ENCODE assay signal across 34 cellular contexts in genomic region chr3:126572343-126572742, GRCh38. TPM values are rescaled to one million over a fixed set of nuclear protein-coding genes. Genes with fewer than 3 reads are reported as not detected.
"Had no signal": no experiment of that assay in that cellular context is flagged by ENCODE, and none has a peak within 500 bp of the region (broad histone marks: within the 10 kb centered on the region; RNA-seq: fewer than 3 reads in every experiment).

No MANE protein-coding gene starts in this region.

- H3K4me3 Mint-ChIP-seq: memory B cell; mesothelial cell of epicardium; naive B cell; natural killer cell treated with Interleukin-12 subunit alpha and Interleukin-12 subunit beta and Interleukin-15 and Interleukin-18, amount 100 ng/mL, for 72 hours; stimulated activated effector memory CD8-positive, alpha-beta T cell treated with anti-CD3 and anti-CD28 coated beads, Interleukin-12 subunit alpha, Interleukin-12 subunit beta, amount 100 ng/mL, for 72 hours; type B pancreatic cell had no signal

- DNase-seq: caudate nucleus; cerebellar nuclear complex; dorsolateral prefrontal cortex; effector CD4-positive, alpha-beta T cell; foreskin fibroblast; heart left ventricle; kidney glomerular epithelial cell; left colon; left ventricle myocardium superior; mucosa of descending colon; naive B cell; nucleus accumbens; ovary; stimulated activated CD4-positive, alpha-beta T cell treated with anti-CD3 and anti-CD28 coated beads, Interleukin-2, amount 100 ng/mL, for 24 hours; stimulated activated CD4-positive, alpha-beta T cell treated with anti-CD3 and anti-CD28 coated beads, Interleukin-4, amount 100 ng/mL, for 24 hours; stimulated activated naive CD4-positive, alpha-beta T cell treated with Interleukin-2 at 50 U/mL for 16 hours; stomach; thyroid gland had no signal

- H3K27me3 Mint-ChIP-seq: type B pancreatic cell had no signal

- H3K27me3 ChIP-seq: dorsolateral prefrontal cortex, gastroesophageal sphincter, heart left ventricle, hepatocyte, ovary, right atrium auricular region, thyroid gland had no signal

- H3K36me3 ChIP-seq: gastroesophageal sphincter, heart left ventricle, ovary, right atrium auricular region, stomach, thyroid gland had no signal

- H3K9me3 Mint-ChIP-seq: memory B cell; mesothelial cell of epicardium; naive B cell; natural killer cell treated with Interleukin-12 subunit alpha and Interleukin-12 subunit beta and Interleukin-15 and Interleukin-18, amount 100 ng/mL, for 72 hours; stimulated activated effector memory CD8-positive, alpha-beta T cell treated with anti-CD3 and anti-CD28 coated beads, Interleukin-12 subunit alpha, Interleukin-12 subunit beta, amount 100 ng/mL, for 72 hours; type B pancreatic cell had no signal

- H3K27ac Mint-ChIP-seq: memory B cell; mesothelial cell of epicardium; naive B cell; stimulated activated effector memory CD8-positive, alpha-beta T cell treated with anti-CD3 and anti-CD28 coated beads, Interleukin-12 subunit alpha, Interleukin-12 subunit beta, amount 100 ng/mL, for 72 hours; type B pancreatic cell had no signal

- H3K27ac ChIP-seq: dorsolateral prefrontal cortex, epithelial cell of prostate, gastroesophageal sphincter, heart left ventricle, hepatocyte, ovary, stomach, thyroid gland had no signal

- H3K4me3 ChIP-seq: dorsolateral prefrontal cortex, gastroesophageal sphincter, heart left ventricle, hepatocyte, lung, mucosa of descending colon, ovary, right atrium auricular region, stomach, thyroid gland had no signal

- H3K36me3 Mint-ChIP-seq: memory B cell; mesothelial cell of epicardium; naive B cell; natural killer cell treated with Interleukin-12 subunit alpha and Interleukin-12 subunit beta and Interleukin-15 and Interleukin-18, amount 100 ng/mL, for 72 hours; stimulated activated effector memory CD8-positive, alpha-beta T cell treated with anti-CD3 and anti-CD28 coated beads, Interleukin-12 subunit alpha, Interleukin-12 subunit beta, amount 100 ng/mL, for 72 hours; type B pancreatic cell had no signal

- H3K4me1 ChIP-seq: gastroesophageal sphincter, right atrium auricular region, stomach, thyroid gland had no signal

- ATAC-seq: esophagus mucosa; gastroesophageal sphincter; heart left ventricle; left colon; left ventricle myocardium superior; mucosa of descending colon; natural killer cell treated with Interleukin-12 subunit alpha and Interleukin-12 subunit beta and Interleukin-15 and Interleukin-18, amount 100 ng/mL, for 72 hours; sciatic nerve; stimulated activated effector memory CD8-positive, alpha-beta T cell treated with anti-CD3 and anti-CD28 coated beads, Interleukin-12 subunit alpha, Interleukin-12 subunit beta, amount 100 ng/mL, for 72 hours had no signal

- H3K9me3 ChIP-seq: gastroesophageal sphincter, heart left ventricle, mucosa of descending colon, ovary, right atrium auricular region, stomach, thyroid gland had no signal

- H3K4me1 Mint-ChIP-seq: memory B cell; mesothelial cell of epicardium; naive B cell; stimulated activated effector memory CD8-positive, alpha-beta T cell treated with anti-CD3 and anti-CD28 coated beads, Interleukin-12 subunit alpha, Interleukin-12 subunit beta, amount 100 ng/mL, for 72 hours had no signal

RNA-seq across cellular contexts. Expression of gene C3orf22, which starts 13.6 kb away (rescaled TPM):
- total RNA-seq: esophagus mucosa; gastroesophageal sphincter; heart left ventricle; hepatocyte; left colon; left ventricle myocardium superior; mucosa of descending colon; natural killer cell treated with Interleukin-12 subunit alpha and Interleukin-12 subunit beta and Interleukin-15 and Interleukin-18, amount 100 ng/mL, for 72 hours; posterior vena cava; right atrium auricular region; sciatic nerve; stomach; subcutaneous adipose tissue; temporal lobe; thyroid gland; urinary bladder had no signal
- polyA plus RNA-seq: heart left ventricle, hepatocyte, lung, stomach, urinary bladder had no signal

RNA-seq across cellular contexts. Expression of gene CHST13, which starts 48.4 kb away (rescaled TPM):
- total RNA-seq: esophagus mucosa, mesothelial cell of epicardium, temporal lobe had no signal

RNA-seq across cellular contexts. Expression of gene UROC1, which starts 54.8 kb away (rescaled TPM):
- total RNA-seq: esophagus mucosa; gastroesophageal sphincter; heart left ventricle; left colon; left ventricle myocardium superior; mesothelial cell of epicardium; mucosa of descending colon; natural killer cell treated with Interleukin-12 subunit alpha and Interleukin-12 subunit beta and Interleukin-15 and Interleukin-18, amount 100 ng/mL, for 72 hours; posterior vena cava; right atrium auricular region; sciatic nerve; stomach; subcutaneous adipose tissue; temporal lobe; thyroid gland; urinary bladder had no signal
- polyA plus RNA-seq: heart left ventricle, stomach had no signal
